8 cellular contexts compared by ENCODE assay signal in genomic region chr5:141478321-141478945, GRCh38. TPM values are rescaled to one million over a fixed set of nuclear protein-coding genes. Genes with fewer than 3 reads are reported as not detected.
DNase-seq lines count a peak whose midpoint lies in the region; ATAC-seq, FAIRE-seq and TF ChIP-seq lines count a peak whose summit lies in the region.

No MANE protein-coding gene starts in this region.

- H3K36me3 Mint-ChIP-seq in Calu3 (ENCODE audit: insufficient read depth, unreplicated experiment), result peaks cover 28% of the 10 kb centered on the region
- H3K36me3 Mint-ChIP-seq in neural crest cell (ENCODE audit: low read depth), result peaks cover 39% of the 10 kb centered on the region

- H3K27me3 Mint-ChIP-seq in Calu3 (ENCODE audit: unreplicated experiment), result no peaks in the 10 kb centered on the region
- H3K27me3 Mint-ChIP-seq in neural crest cell (ENCODE audit: low read depth), result no peaks in the 10 kb centered on the region

- no peak for TF ChIP-seq CTCF in Calu3 (IDR thresholded peaks at IDR 0.05; ENCODE audit: unreplicated experiment)
- peak; percentile 34 for TF ChIP-seq CTCF in epithelial cell of proximal tubule (conservative IDR thresholded peaks at IDR 0.05; ENCODE audit: low read depth, low read length)
- TF ChIP-seq CTCF in neural crest cell (conservative IDR thresholded peaks at IDR 0.05), result peak; percentile 57
- no peak for TF ChIP-seq CTCF in omental fat pad (IDR thresholded peaks at IDR 0.05)

- H3K4me1 Mint-ChIP-seq in Calu3 (ENCODE audit: low read depth, unreplicated experiment) (peaks cover 10% of the 10 kb centered on the region), neural crest cell (peaks cover 72% of the 10 kb centered on the region)

- ATAC-seq in GM21529 (IDR thresholded peaks at IDR 0.05; ENCODE audit: unreplicated experiment) (no peak), omental fat pad (ENCODE audit: low FRiP score) (no peak)

- H3K4me3 Mint-ChIP-seq in Calu3 (ENCODE audit: low read depth, unreplicated experiment) (peak overlapping the region; percentile 91), neural crest cell (peak overlapping the region; percentile 99)

- no peak overlapping the region for H3K4me3 ChIP-seq in epithelial cell of proximal tubule (ENCODE audit: low read depth, low read length)

- DNase-seq in Calu3 (no peak), NCI-H1105 treated with DMSO at 0.1 percent for 48 hours (lab: John Stamatoyannopoulos, UW) (peak; percentile 64), epithelial cell of proximal tubule (ENCODE audit: low read depth) (no peak), neural crest cell (ENCODE audit: low read depth, low spot score) (no peak), frontal cortex (ENCODE audit: low spot score in 2 of 2) (no peak), foreskin melanocyte (no peak), omental fat pad (ENCODE audit: low spot score) (no peak)

- peaks cover 4% of the 10 kb centered on the region for H3K9me3 Mint-ChIP-seq in Calu3 (ENCODE audit: low read depth, unreplicated experiment)
- H3K9me3 Mint-ChIP-seq in neural crest cell, result no peaks in the 10 kb centered on the region

- intact Hi-C loops in Calu3 (cut with micrococcal nuclease; ENCODE audit: unreplicated experiment), result loop anchor here (5.0 kb wide), 2 partner anchors 76 to 79 kb away; partner anchors contain the start of gene PCDHGA9

- CTCF ChIA-PET in Calu3 (lab: Charles Lee), result no interaction called here

- no peak overlapping the region for H3K27ac Mint-ChIP-seq in Calu3 (ENCODE audit: unreplicated experiment)
- H3K27ac Mint-ChIP-seq in neural crest cell (ENCODE audit: unreplicated experiment), result no peak overlapping the region

- BruUV-seq in Calu3 (replicated peaks; lab: Mats Ljungman, UMichigan), result no TSS peak

- no peak for FAIRE-seq in frontal cortex (lab: Jason Lieb, UNC)

RNA-seq across cellular contexts. Expression of gene PCDHGC3, which starts 2.7 kb away (rescaled TPM):
- 49.4 and 73.0 TPM in 2 replicates for total RNA-seq in Calu3 (2022)
- 9.8 and 23.2 TPM in 2 replicates for total RNA-seq in epithelial cell of proximal tubule
- 98.2 and 107 TPM in 2 replicates for total RNA-seq in neural crest cell
- total RNA-seq in frontal cortex, result 20.8 TPM
- total RNA-seq in omental fat pad, result 10 to 100 TPM; 34.8 to 83.1 (median 41.9) TPM

RNA-seq across cellular contexts. Expression of gene PCDHGC4, which starts 6.4 kb away (rescaled TPM):
- 1.2 and 2.2 TPM in 2 replicates for total RNA-seq in Calu3 (2022)
- 0.07 and 0.46 TPM in 2 replicates for total RNA-seq in epithelial cell of proximal tubule
- total RNA-seq in neural crest cell, result 14.8 and 15.9 TPM in 2 replicates
- total RNA-seq in frontal cortex, result 65.2 TPM
- total RNA-seq in omental fat pad, result 1 to 10 TPM; 1.5 to 4.1 (median 3.5) TPM

RNA-seq across cellular contexts. Expression of gene PCDHGC5, which starts 10.4 kb away (rescaled TPM):
- total RNA-seq in Calu3 (2022) (1.5 and 2.1 TPM in 2 replicates), epithelial cell of proximal tubule (0.06 TPM in 1 of 2 replicates, not detected in the other), neural crest cell (2.2 and 3.0 TPM in 2 replicates), frontal cortex (4.9 TPM), omental fat pad (1 to 10 TPM; 1.1 to 3.2 (median 2.1) TPM)

RNA-seq across cellular contexts. Expression of gene PCDHGA12, which starts 48.1 kb away (rescaled TPM):
- total RNA-seq in Calu3 (2022), result 2.1 and 2.9 TPM in 2 replicates
- total RNA-seq in epithelial cell of proximal tubule, result 1.8 and 1.9 TPM in 2 replicates
- total RNA-seq in neural crest cell, result 1.5 and 1.8 TPM in 2 replicates
- total RNA-seq in frontal cortex, result 3.7 TPM
- 10 to 100 TPM in 3 of 4 donors, 1 to 10 TPM in 1; 7.5 to 18.4 (median 14.2) TPM for total RNA-seq in omental fat pad

RNA-seq across cellular contexts. Expression of gene PCDHGA11, which starts 57.6 kb away (rescaled TPM):
- total RNA-seq in Calu3 (2022) (2.3 and 2.8 TPM in 2 replicates), epithelial cell of proximal tubule (2.6 and 2.7 TPM in 2 replicates), neural crest cell (1.8 and 2.4 TPM in 2 replicates), frontal cortex (10.6 TPM), omental fat pad (10 to 100 TPM in 1 of 4 donors, 1 to 10 TPM in 3; 3.1 to 12.1 (median 5.3) TPM)

Comparison
In these comparisons a context has a peak if more than half of its experiments do, and no peak if none do; other contexts are left out.
1. CTCF ChIP-seq: peak in epithelial cell of proximal tubule (single experiment) and neural crest cell (single experiment); none in Calu3 (single experiment) and omental fat pad (0 of 3).